ENCODE assay signal across 8 cellular contexts in the genomic region with DNA sequence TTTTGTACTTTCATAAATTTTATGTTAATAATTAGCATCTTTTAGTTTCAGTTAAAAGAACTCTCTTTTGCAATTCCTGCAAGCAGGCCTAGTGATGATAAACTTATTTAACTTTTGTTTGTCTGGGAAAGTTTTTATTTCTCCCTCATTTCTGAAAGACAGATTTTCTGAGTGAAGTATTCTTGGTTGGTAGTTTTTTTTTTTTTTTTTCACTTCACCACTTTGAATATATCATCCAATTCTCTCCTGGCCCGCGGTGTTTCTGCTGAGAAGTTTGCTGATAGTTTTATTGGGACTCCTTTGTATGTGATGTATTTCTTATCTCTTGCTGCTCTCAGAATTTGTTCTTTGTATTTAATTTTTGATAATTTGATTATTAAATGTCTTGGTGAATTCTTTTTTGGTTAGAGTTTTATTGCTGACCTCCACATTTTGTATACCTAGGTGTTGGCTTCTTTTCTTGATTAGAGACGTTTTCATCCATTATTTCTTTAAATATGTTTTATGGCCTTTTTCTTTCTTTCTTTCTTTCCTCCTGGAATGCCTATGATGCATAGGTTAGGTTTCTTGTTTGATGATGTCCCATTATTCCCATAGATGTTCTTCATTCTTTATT. TPM values are rescaled to one million over a fixed set of nuclear protein-coding genes. Genes with fewer than 3 reads are reported as not detected.
"Had no signal": no experiment of that assay in that cellular context is flagged by ENCODE, and none has a peak within 500 bp of the region (broad histone marks: within the 10 kb centered on the region; RNA-seq: fewer than 3 reads in every experiment).

No MANE protein-coding gene starts in this region.

- H2AFZ ChIP-seq: GM23248 had no signal

- H3K4me1 ChIP-seq: HAP-1 had no signal

- DNase-seq: GM23248, GOT3, H7, KG1 had no signal

- H3K9ac ChIP-seq: GM23248 had no signal

- H3K4me3 ChIP-seq: GM23248, HAP-1 had no signal

- H3K27ac ChIP-seq: GM23248, HL-60 had no signal

- ATAC-seq: HCT116 had no signal

- H3K9me3 ChIP-seq: HAP-1 had no signal

- H3K36me3 ChIP-seq: HAP-1 had no signal

RNA-seq across cellular contexts. Expression of a gene that starts 45.9 kb away (rescaled TPM):
- total RNA-seq: GM23248, H7 had no signal
- polyA plus RNA-seq: IgD-negative memory B cell had no signal

RNA-seq across cellular contexts. Expression of a gene that starts 52.2 kb away (rescaled TPM):
- total RNA-seq: GM23248 had no signal
- polyA plus RNA-seq: GM23248, IgD-negative memory B cell had no signal
